8 cellular contexts compared by ENCODE assay signal in the genomic region with DNA sequence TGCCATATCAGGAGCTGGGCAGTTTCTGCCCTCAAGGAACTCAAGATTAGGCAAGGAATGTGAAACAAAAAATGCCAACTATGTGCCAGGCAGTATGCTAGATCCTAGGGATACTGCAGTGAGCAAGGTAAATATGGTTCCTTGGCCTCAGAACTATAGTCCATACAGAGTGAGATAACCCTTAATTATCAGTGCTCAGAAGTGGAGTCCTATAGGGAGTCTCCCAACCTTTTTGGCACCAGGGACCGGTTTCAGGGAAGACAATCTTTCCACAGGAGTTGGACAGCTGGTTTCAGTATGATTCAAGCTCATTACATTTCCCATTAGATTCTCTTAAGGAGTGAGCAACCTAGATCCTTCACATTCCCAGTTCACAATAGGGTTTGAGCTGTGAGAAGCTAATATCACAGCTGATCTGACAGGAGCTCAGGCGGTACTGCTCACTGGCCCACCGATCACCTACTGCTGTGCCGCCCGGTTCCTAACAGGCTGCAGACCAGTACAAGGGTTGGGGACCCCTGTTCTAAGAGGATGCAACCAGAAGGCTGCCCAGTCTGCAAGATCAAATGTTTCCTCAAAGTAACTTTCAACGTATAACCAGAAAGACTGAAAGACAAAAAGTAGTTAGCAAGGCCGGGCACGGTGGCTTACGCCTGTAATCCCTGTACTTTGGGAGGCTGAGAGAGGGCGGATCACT. TPM values are rescaled to one million over a fixed set of nuclear protein-coding genes. Genes with fewer than 3 reads are reported as not detected.
DNase-seq lines count a peak whose midpoint lies in the region; ATAC-seq and TF ChIP-seq lines count a peak whose summit lies in the region.

No MANE protein-coding gene starts in this region.

- H3K36me3 ChIP-seq in HUES48 (ENCODE audit: control insufficient read depth, insufficient read depth, low read length) (peaks cover 37% of the 10 kb centered on the region), lung (ENCODE audit: control insufficient read depth in 2 of 2, insufficient read depth in 2 of 2, low read length in 2 of 2) (peaks cover 2 to 4% of the 10 kb centered on the region in 2 donors)

- no peak for DNase-seq in AG09309 (ENCODE audit: low read depth)
- DNase-seq in amniotic epithelial cell (ENCODE audit: low read depth) = peak; percentile 44
- no peak for DNase-seq in lung (ENCODE audit: low spot score)
- no peak for DNase-seq in NCI-H146 (lab: John Stamatoyannopoulos, UW)
- no peak for DNase-seq in activated CD8-positive, alpha-beta memory T cell treated with anti-CD3 and anti-CD28 coated beads, Interleukin-2, amount 50 U/mL, for 4 hours

- ATAC-seq in lung (ENCODE audit: insufficient read depth, low FRiP score) = no peak
- ATAC-seq in GM18873 (IDR thresholded peaks at IDR 0.05; ENCODE audit: low FRiP score, unreplicated experiment) = no peak
- no peak for ATAC-seq in HG03108 (IDR thresholded peaks at IDR 0.05; ENCODE audit: unreplicated experiment)

- H3K27ac ChIP-seq in HUES48 (ENCODE audit: low read depth, low read length) (peak overlapping the region; percentile 50), lung (ENCODE audit: low read depth in 1 of 2, low read length in 1 of 2) (peak overlapping the region in 1 of 2 donors; percentile 66)

- WGBS in lung, 2 donors = 57 to 78% methylated on average over 10 of the region's 10 CpGs

- TF ChIP-seq CTCF in AG09309 (IDR thresholded peaks at IDR 0.05; ENCODE audit: control insufficient read depth, insufficient read depth, low read depth, low read length, missing control alignments) = no peak
- no peak for TF ChIP-seq CTCF in lung (IDR thresholded peaks at IDR 0.05; ENCODE audit: control extremely low read depth, extremely low read depth)

- H3K27me3 ChIP-seq in HUES48 (ENCODE audit: control insufficient read depth, insufficient read depth, low read length) (no peaks in the 10 kb centered on the region), lung (ENCODE audit: control insufficient read depth, insufficient read depth) (no peaks in the 10 kb centered on the region)

- no peaks in the 10 kb centered on the region for H3K9me3 ChIP-seq in HUES48 (ENCODE audit: control insufficient read depth, insufficient read depth, low read length)
- no peaks in the 10 kb centered on the region for H3K9me3 ChIP-seq in lung (ENCODE audit: control insufficient read depth in 2 of 2, insufficient read depth in 1 of 2, low read length in 1 of 2)

- H3K4me1 ChIP-seq in HUES48 (ENCODE audit: control insufficient read depth, insufficient read depth, low read length) (peaks cover 21% of the 10 kb centered on the region), lung (ENCODE audit: control insufficient read depth in 2 of 2, insufficient read depth in 2 of 2, low read length in 2 of 2) (peaks cover 9 to 24% of the 10 kb centered on the region in 2 donors)

- H3K9ac ChIP-seq in HUES48 (ENCODE audit: low read depth, low read length) = no peak overlapping the region

- peak overlapping the region; percentile 90 for H3K4me3 ChIP-seq in AG09309 (ENCODE audit: control insufficient read depth, low read depth, low read length)
- peak overlapping the region; percentile 79 for H3K4me3 ChIP-seq in HUES48 (ENCODE audit: low read depth, low read length)
- H3K4me3 ChIP-seq in lung = peak overlapping the region; percentile 99

RNA-seq across cellular contexts. Expression of gene SRP72, which starts 1.7 kb away (rescaled TPM):
- total RNA-seq in lung = 10 to 100 TPM; 93.2 to 98.0 TPM
- 10 to 100 TPM; 31.1 to 49.0 TPM for polyA plus RNA-seq in lung

RNA-seq across cellular contexts. Expression of gene PAICS, which starts 29.7 kb away (rescaled TPM):
- 10 to 100 TPM; 28.0 to 47.0 TPM for total RNA-seq in lung
- 10 to 100 TPM; 35.4 to 44.6 TPM for polyA plus RNA-seq in lung

RNA-seq across cellular contexts. Expression of gene PPAT, which starts 30.3 kb away (rescaled TPM):
- 10 to 100 TPM in 1 of 2 donors, 1 to 10 TPM in 1; 7.4 to 10.7 TPM for total RNA-seq in lung
- polyA plus RNA-seq in lung = 1 to 10 TPM; 2.0 to 4.7 TPM

RNA-seq across cellular contexts. Expression of gene ARL9, which starts 39.8 kb away (rescaled TPM):
- not detected for total RNA-seq in lung
- polyA plus RNA-seq in lung = under 1 TPM; 0.08 to 0.13 TPM
